In genomic region chr15:91075761-91076160, GRCh38 we compare ENCODE assay signal across 32 cellular contexts. TPM values are rescaled to one million over a fixed set of nuclear protein-coding genes. Genes with fewer than 3 reads are reported as not detected.
DNase-seq lines count a peak whose midpoint lies in the region; ATAC-seq and TF ChIP-seq lines count a peak whose summit lies in the region.
"Had no signal": no experiment of that assay in that cellular context is flagged by ENCODE, and none has a peak within 500 bp of the region (broad histone marks: within the 10 kb centered on the region; RNA-seq: fewer than 3 reads in every experiment).

No MANE protein-coding gene starts in this region.

- H3K36me3 Mint-ChIP-seq in GM23338 (ENCODE audit: low read depth) (no peaks in the 10 kb centered on the region), glutamatergic neuron (ENCODE audit: unreplicated experiment) (no peaks in the 10 kb centered on the region)

- H3K4me2 ChIP-seq in GM23338, result no peak overlapping the region
- H3K4me2 ChIP-seq: BLaER1 treated with 17β-estradiol and CSF1 and Interleukin-3, amounts not matched to agents 10 nM and 100 nM had no signal

- no peaks in the 10 kb centered on the region for H3K79me2 ChIP-seq in GM23338 (replicated peaks; ENCODE audit: insufficient read depth)
- H3K79me2 ChIP-seq: parathyroid adenoma had no signal

- H3F3A ChIP-seq in GM23338 (replicated peaks; ENCODE audit: low read depth), result no peaks in the 10 kb centered on the region

- TF ChIP-seq CTCF in GM23338 (conservative IDR thresholded peaks at IDR 0.05; ENCODE audit: low read depth in 2 of 2) (no peak), glutamatergic neuron (IDR thresholded peaks at IDR 0.05; ENCODE audit: partially characterized antibody, unreplicated experiment) (no peak)

- H3K27me3 ChIP-seq in GM23338 (ENCODE audit: insufficient read depth), result no peaks in the 10 kb centered on the region
- H3K27me3 ChIP-seq: BLaER1 treated with 17β-estradiol and CSF1 and Interleukin-3, amounts not matched to agents 10 nM and 100 nM; Peyer's patch; right atrium auricular region; upper lobe of left lung had no signal

- H3K27ac ChIP-seq in GM23338 (ENCODE audit: low read depth), result no peak overlapping the region
- H3K27ac ChIP-seq: BLaER1 treated with 17β-estradiol and CSF1 and Interleukin-3, amounts not matched to agents 10 nM and 100 nM; parathyroid adenoma; Peyer's patch; right atrium auricular region; upper lobe of left lung had no signal

- DNase-seq in GM23338 (ENCODE audit: low spot score), result no peak
- peak; percentile 61 for DNase-seq in NCI-H2171 (lab: John Stamatoyannopoulos, UW)
- DNase-seq in SK-N-DZ (ENCODE audit: low spot score), result peak; percentile 22
- no peak for DNase-seq in glutamatergic neuron
- DNase-seq in H4 (ENCODE audit: low spot score), result no peak
- no peak for DNase-seq in inferior parietal cortex (ENCODE audit: extremely low spot score)
- DNase-seq: activated B cell treated with CpG ODN at 0.5 μM for 24 hours; activated CD4-positive, alpha-beta T cell treated with anti-CD3 and anti-CD28 coated beads, Interleukin-2, amount 10 ng/mL, durations not matched to agents 7 days and 5 days; activated effector memory CD4-positive, alpha-beta T cell treated with anti-CD3 and anti-CD28 coated beads, Interleukin-2, amount 50 U/mL, for 16 hours; activated naive CD8-positive, alpha-beta T cell treated with anti-CD3 and anti-CD28 coated beads for 36 hours; activated T-cell treated with anti-CD3 and anti-CD28 coated beads, Interleukin-2, amount 50 U/mL, for 1 hour; DND-41; GF-D8; H7; immature natural killer cell; KBM-7; mesenchymal stem cell; MG63; NCI-H1417 treated with DMSO at 0.1 percent for 48 hours; Peyer's patch; SIG-M5; small intestine; stimulated activated naive B cell treated with anti-CD40 and anti-IgM and Interleukin-4, amounts not matched to agents 10 μg/mL and 1 μg/mL and 100 μg/mL, for 72 hours had no signal

- no peaks in the 10 kb centered on the region for H4K20me1 ChIP-seq in GM23338 (replicated peaks; ENCODE audit: insufficient read depth)
- H4K20me1 ChIP-seq: BLaER1 treated with 17β-estradiol and CSF1 and Interleukin-3, amounts not matched to agents 10 nM and 100 nM had no signal

- H3K4me3 Mint-ChIP-seq in GM23338 (no peak overlapping the region), glutamatergic neuron (ENCODE audit: unreplicated experiment) (peak overlapping the region; percentile 32)
- H3K4me3 Mint-ChIP-seq: activated B cell treated with CpG ODN at 0.5 μM for 24 hours; activated CD4-positive, alpha-beta T cell treated with anti-CD3 and anti-CD28 coated beads, Interleukin-2, amount 10 ng/mL, durations not matched to agents 7 days and 5 days; activated naive CD8-positive, alpha-beta T cell treated with anti-CD3 and anti-CD28 coated beads for 36 hours; immature natural killer cell; neural crest cell; stimulated activated naive B cell treated with anti-CD40 and anti-IgM and Interleukin-4, amounts not matched to agents 10 μg/mL and 1 μg/mL and 100 μg/mL, for 72 hours had no signal

- H3K36me3 ChIP-seq in GM23338 (ENCODE audit: insufficient read depth), result no peaks in the 10 kb centered on the region
- H3K36me3 ChIP-seq: BLaER1 treated with 17β-estradiol and CSF1 and Interleukin-3, amounts not matched to agents 10 nM and 100 nM; MG63; Peyer's patch; right atrium auricular region; upper lobe of left lung had no signal

- H3K9me2 ChIP-seq in GM23338 (ENCODE audit: insufficient read depth), result no peaks in the 10 kb centered on the region

- H3K27ac Mint-ChIP-seq in GM23338 (no peak overlapping the region), glutamatergic neuron (ENCODE audit: unreplicated experiment) (peak overlapping the region; percentile 97)
- H3K27ac Mint-ChIP-seq: activated B cell treated with CpG ODN at 0.5 μM for 24 hours; activated CD4-positive, alpha-beta T cell treated with anti-CD3 and anti-CD28 coated beads, Interleukin-2, amount 10 ng/mL, durations not matched to agents 7 days and 5 days; activated naive CD8-positive, alpha-beta T cell treated with anti-CD3 and anti-CD28 coated beads for 36 hours; immature natural killer cell; stimulated activated naive B cell treated with anti-CD40 and anti-IgM and Interleukin-4, amounts not matched to agents 10 μg/mL and 1 μg/mL and 100 μg/mL, for 72 hours had no signal

- H3K4me3 ChIP-seq in GM23338, result no peak overlapping the region
- H3K4me3 ChIP-seq: BLaER1 treated with 17β-estradiol and CSF1 and Interleukin-3, amounts not matched to agents 10 nM and 100 nM; MG63; Peyer's patch; right atrium auricular region; upper lobe of left lung had no signal

- H2AFZ ChIP-seq in GM23338, result peak overlapping the region; percentile 12; the same call in 1 of the 2 replicates
- H2AFZ ChIP-seq: parathyroid adenoma had no signal

- no peak for ATAC-seq in GM23338
- no peak for ATAC-seq in GM18909 (IDR thresholded peaks at IDR 0.05; ENCODE audit: poor library complexity, unreplicated experiment)
- ATAC-seq: left lobe of liver; stimulated activated naive B cell treated with anti-CD40 and anti-IgM and Interleukin-4, amounts not matched to agents 10 μg/mL and 1 μg/mL and 100 μg/mL, for 72 hours had no signal

- H3K4me1 ChIP-seq in GM23338 (ENCODE audit: insufficient read depth), result no peaks in the 10 kb centered on the region
- H3K4me1 ChIP-seq: parathyroid adenoma, Peyer's patch, right atrium auricular region, upper lobe of left lung had no signal

- H3K27me3 Mint-ChIP-seq in GM23338 (ENCODE audit: insufficient read depth, low read depth, poor library complexity), result no peaks in the 10 kb centered on the region
- peaks cover 9% of the 10 kb centered on the region for H3K27me3 Mint-ChIP-seq in glutamatergic neuron (ENCODE audit: unreplicated experiment)

- H3K4me1 Mint-ChIP-seq in GM23338 (no peaks in the 10 kb centered on the region), glutamatergic neuron (ENCODE audit: low read depth, unreplicated experiment) (peaks cover 20% of the 10 kb centered on the region)
- H3K4me1 Mint-ChIP-seq: activated B cell treated with CpG ODN at 0.5 μM for 24 hours; activated CD4-positive, alpha-beta T cell treated with anti-CD3 and anti-CD28 coated beads, Interleukin-2, amount 10 ng/mL, durations not matched to agents 7 days and 5 days; activated naive CD8-positive, alpha-beta T cell treated with anti-CD3 and anti-CD28 coated beads for 36 hours; immature natural killer cell; neural crest cell; stimulated activated naive B cell treated with anti-CD40 and anti-IgM and Interleukin-4, amounts not matched to agents 10 μg/mL and 1 μg/mL and 100 μg/mL, for 72 hours had no signal

- no peaks in the 10 kb centered on the region for H3K9me3 Mint-ChIP-seq in GM23338
- peaks cover 7% of the 10 kb centered on the region for H3K9me3 Mint-ChIP-seq in glutamatergic neuron (ENCODE audit: unreplicated experiment)
- H3K9me3 Mint-ChIP-seq: neural crest cell had no signal

RNA-seq across cellular contexts. Expression of gene SV2B, which starts 24.3 kb away (rescaled TPM):
- 0.16 and 0.76 TPM in 2 replicates for total RNA-seq in GM23338 (2014; rRNA removed; shearing (Covaris generic))
- 0.06 and 0.09 TPM in 2 replicates for polyA plus RNA-seq in GM23338 (2016; fragmentation: Nextera tagmentation; extraction: Ambion mirVana)
- polyA plus RNA-seq in SK-N-DZ (2014; cell fraction: cytosol; rRNA removed), result 0.13 and 0.32 TPM in 2 replicates
- not detected in 2 replicates for polyA plus RNA-seq in SK-N-DZ (2014; cell fraction: nucleus; rRNA removed)
- 7.1 TPM for total RNA-seq in glutamatergic neuron (ENCODE audit: unreplicated experiment)
- 0.04 TPM in 1 of 2 replicates, not detected in the other for total RNA-seq in H4 (2014; rRNA removed; shearing (Covaris generic))
- total RNA-seq: activated B cell treated with CpG ODN at 0.5 μM for 24 hours, endothelial cell of umbilical vein, neural crest cell had no signal
- polyA plus RNA-seq: endothelial cell of umbilical vein, fibroblast of lung, immature natural killer cell had no signal

RNA-seq across cellular contexts. Expression of gene VPS33B, which starts 53.4 kb away (rescaled TPM):
- total RNA-seq in GM23338 (2014; rRNA removed; shearing (Covaris generic)), result 8.8 and 9.2 TPM in 2 replicates
- 15.2 and 19.1 TPM in 2 replicates for polyA plus RNA-seq in GM23338 (2016; fragmentation: Nextera tagmentation; extraction: Ambion mirVana)
- polyA plus RNA-seq in SK-N-DZ (2014; cell fraction: cytosol; rRNA removed), result 8.0 and 17.9 TPM in 2 replicates
- polyA plus RNA-seq in SK-N-DZ (2014; cell fraction: nucleus; rRNA removed), result 22.3 and 33.5 TPM in 2 replicates
- total RNA-seq in glutamatergic neuron (ENCODE audit: unreplicated experiment), result 31.7 TPM
- 7.5 and 12.6 TPM in 2 replicates for total RNA-seq in H4 (2014; rRNA removed; shearing (Covaris generic))

Comparison
In these comparisons a context has a peak if more than half of its experiments do, and no peak if none do; other contexts are left out.
1. DNase-seq: peak in NCI-H2171 (single experiment) and SK-N-DZ (single experiment); none in GM23338 (single experiment), glutamatergic neuron (single experiment), H4 (single experiment) and inferior parietal cortex (single experiment).